10 cellular contexts compared by ENCODE assay signal in the genomic region with DNA sequence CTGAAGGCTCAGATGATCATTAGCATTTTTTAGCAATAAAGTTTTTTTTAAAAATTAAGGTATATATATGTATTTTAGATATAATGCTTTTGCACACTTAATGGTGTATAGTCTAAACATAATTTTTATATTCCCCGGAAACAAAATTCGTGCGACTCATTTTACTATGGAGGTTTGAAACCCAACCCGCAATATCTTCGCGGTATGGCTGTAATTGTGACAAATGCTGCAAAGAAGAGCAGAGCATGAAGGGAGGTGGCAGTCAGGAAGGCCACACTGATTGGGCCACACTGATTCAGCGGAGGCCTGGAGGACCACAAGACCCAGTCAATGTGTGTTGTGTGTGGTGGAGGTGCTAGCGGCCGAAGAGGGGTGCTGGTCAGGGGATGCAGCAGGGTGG. TPM values are rescaled to one million over a fixed set of nuclear protein-coding genes. Genes with fewer than 3 reads are reported as not detected.
DNase-seq lines count a peak whose midpoint lies in the region; ATAC-seq and TF ChIP-seq lines count a peak whose summit lies in the region.
"Had no signal": no experiment of that assay in that cellular context is flagged by ENCODE, and none has a peak within 500 bp of the region (broad histone marks: within the 10 kb centered on the region; RNA-seq: fewer than 3 reads in every experiment).

No MANE protein-coding gene starts in this region.

- TF ChIP-seq EP300 in upper lobe of left lung (IDR thresholded peaks at IDR 0.05) = no peak

- BruUV-seq in MCF 10A (replicated peaks; lab: Mats Ljungman, UMichigan) = no TSS peak

- H3K27me3 Mint-ChIP-seq in MCF 10A (ENCODE audit: insufficient read depth, unreplicated experiment) = peaks cover 7% of the 10 kb centered on the region

- H3K4me1 ChIP-seq in heart right ventricle (peaks cover 0 to 13% (median 8%) of the 10 kb centered on the region in 9 donors), mesodermal cell (ENCODE audit: control insufficient read depth, insufficient read depth, low read length, poor library complexity, severe bottlenecking) (no peaks in the 10 kb centered on the region), upper lobe of left lung (peaks cover 3 to 11% (median 8%) of the 10 kb centered on the region in 4 donors)

- TF ChIP-seq CTCF in heart right ventricle (IDR thresholded peaks at IDR 0.05) (no peak), MCF 10A (IDR thresholded peaks at IDR 0.05; ENCODE audit: unreplicated experiment) (no peak), upper lobe of left lung (IDR thresholded peaks at IDR 0.05) (no peak)

- H3K4me3 Mint-ChIP-seq in MCF 10A (ENCODE audit: unreplicated experiment) = peak overlapping the region; percentile 63

- H3K27me3 ChIP-seq in heart right ventricle = peaks cover 0 to 7% (median 0%) of the 10 kb centered on the region in 7 donors
- no peaks in the 10 kb centered on the region for H3K27me3 ChIP-seq in upper lobe of left lung
- H3K27me3 ChIP-seq: MG63 had no signal

- H3K36me3 ChIP-seq in heart right ventricle = no peaks in the 10 kb centered on the region
- no peaks in the 10 kb centered on the region for H3K36me3 ChIP-seq in mesodermal cell (ENCODE audit: control insufficient read depth, insufficient read depth, low read length)
- no peaks in the 10 kb centered on the region for H3K36me3 ChIP-seq in upper lobe of left lung
- H3K36me3 ChIP-seq: MG63 had no signal

- ATAC-seq in heart right ventricle = peak in 2 of 8 donors; percentile 2 to 26
- no peak for ATAC-seq in Right ventricle myocardium superior (ENCODE audit: poor library complexity)
- no peak for ATAC-seq in upper lobe of left lung (ENCODE audit: low FRiP score in 2 of 2)
- no peak for ATAC-seq in GM18858 (IDR thresholded peaks at IDR 0.05; ENCODE audit: unreplicated experiment)

- intact Hi-C loops in heart right ventricle (cut with DNase I) = loop anchor here in 9 of 10 donors (2.0 to 5.0 kb wide), 5 partner anchors 48 to 103 kb away; no protein-coding TSS in a partner anchor
- intact Hi-C loops in Right ventricle myocardium superior (cut with DNase I) = loop anchor here (5.0 kb wide), 2 partner anchors 48 to 98 kb away; no protein-coding TSS in a partner anchor
- intact Hi-C loops in MCF 10A (cut with micrococcal nuclease) = loop anchor here (5.0 kb wide), 2 partner anchors 333 to 378 kb away; a partner anchor contains a TSS

- peaks cover 6% of the 10 kb centered on the region for H3K4me1 Mint-ChIP-seq in MCF 10A (ENCODE audit: insufficient read depth, unreplicated experiment)

- TF ChIP-seq POLR2A in upper lobe of left lung (IDR thresholded peaks at IDR 0.05) = no peak

- H3K36me3 Mint-ChIP-seq in MCF 10A (ENCODE audit: insufficient read depth, unreplicated experiment) = no peaks in the 10 kb centered on the region

- WGBS in heart right ventricle, 2 donors = 76 to 84% methylated on average over 9 of the region's 9 CpGs
- 97% methylated on average over 5 to 9 of the region's 9 CpGs for WGBS in mesodermal cell (ENCODE audit: insufficient coverage in 2 of 2), 2 experiments
- WGBS in upper lobe of left lung, 2 donors = 90 to 95% methylated on average over 9 of the region's 9 CpGs

- POLR2A ChIA-PET in MCF 10A (lab: Yijun Ruan, JAX) = no interaction called here

- H3K9me3 ChIP-seq in heart right ventricle (no peaks in the 10 kb centered on the region), mesodermal cell (ENCODE audit: control insufficient read depth, low read length) (no peaks in the 10 kb centered on the region), upper lobe of left lung (no peaks in the 10 kb centered on the region)
- H3K9me3 ChIP-seq: MG63 had no signal

- H3K27ac ChIP-seq in heart right ventricle (peak overlapping the region in 4 of 10 donors; percentile 25 to 71 (median 68)), mesodermal cell (ENCODE audit: low read depth, low read length, severe bottlenecking) (no peak overlapping the region), upper lobe of left lung (peak overlapping the region in 2 of 4 donors; percentile 73 to 83)

- no peak for DNase-seq in heart right ventricle
- no peak for DNase-seq in Right ventricle myocardium superior
- DNase-seq in MCF 10A (ENCODE audit: unreplicated experiment) = no peak
- DNase-seq in upper lobe of left lung = no peak
- no peak for DNase-seq in NCI-H2081 (lab: John Stamatoyannopoulos, UW)
- no peak for DNase-seq in AG08396 (ENCODE audit: low spot score)

- no peak overlapping the region for H3K27ac Mint-ChIP-seq in MCF 10A (ENCODE audit: low read depth, unreplicated experiment)

- peak overlapping the region; percentile 39 to 82 (median 70) for H3K4me3 ChIP-seq in heart right ventricle
- peak overlapping the region; percentile 39 for H3K4me3 ChIP-seq in mesodermal cell (ENCODE audit: extremely low read depth, insufficient read depth, low read length, poor library complexity, severe bottlenecking)
- H3K4me3 ChIP-seq in upper lobe of left lung = peak overlapping the region in 3 of 4 donors; percentile 48 to 67 (median 60)

- H3K9me3 Mint-ChIP-seq in MCF 10A (ENCODE audit: unreplicated experiment) = no peaks in the 10 kb centered on the region

- CTCF ChIA-PET in MCF 10A (lab: Yijun Ruan, JAX) = interaction anchor here (0.8 to 0.9 kb wide), 2 partner anchors 11 to 279 kb away, joined by 3 read pairs; no protein-coding TSS in a partner anchor

RNA-seq across cellular contexts. Expression of a gene that starts 4.5 kb away (rescaled TPM):
- not detected for total RNA-seq in heart right ventricle
- not detected for polyA plus RNA-seq in heart right ventricle
- not detected for total RNA-seq in Right ventricle myocardium superior
- not detected in 2 replicates for total RNA-seq in MCF 10A (2022)
- polyA plus RNA-seq in mesodermal cell (2013, experiment 1 of 2) = not detected
- polyA plus RNA-seq in mesodermal cell (2013, experiment 2 of 2) = not detected
- under 1 TPM in 2 of 6 donors, not detected in 4; 0.13 to 0.14 TPM for total RNA-seq in upper lobe of left lung
- total RNA-seq: subcutaneous adipose tissue had no signal

RNA-seq across cellular contexts. Expression of a gene that starts 25.8 kb away (rescaled TPM):
- total RNA-seq in heart right ventricle (1 to 10 TPM; 3.7 to 6.9 (median 5.5) TPM), Right ventricle myocardium superior (3.3 TPM), MCF 10A (2022) (not detected in 2 replicates), upper lobe of left lung (10 to 100 TPM in 1 of 6 donors, 1 to 10 TPM in 5; 4.1 to 10.5 (median 6.3) TPM)
- 1 to 10 TPM in 1 of 2 donors, under 1 TPM in 1; 0.91 to 5.0 TPM for polyA plus RNA-seq in heart right ventricle
- not detected for polyA plus RNA-seq in mesodermal cell (2013, experiment 1 of 2)
- polyA plus RNA-seq in mesodermal cell (2013, experiment 2 of 2) = not detected
